Comparison of ENCODE assay signal across 13 cellular contexts in genomic region chr4:87502580-87503238, GRCh38. TPM values are rescaled to one million over a fixed set of nuclear protein-coding genes. Genes with fewer than 3 reads are reported as not detected.
A peak's percentile ranks its signal among the peaks of the same experiment; 100 is the strongest.
DNase-seq lines count a peak whose midpoint lies in the region; ATAC-seq and TF ChIP-seq lines count a peak whose summit lies in the region.
"Had no signal": no experiment of that assay in that cellular context is flagged by ENCODE, and none has a peak within 500 bp of the region (broad histone marks: within the 10 kb centered on the region; RNA-seq: fewer than 3 reads in every experiment).

No MANE protein-coding gene starts in this region.

- H3K4me3 ChIP-seq in right cardiac atrium (ENCODE audit: low read length) (no peak overlapping the region), tibial artery (no peak overlapping the region)
- no peak overlapping the region for H3K4me3 ChIP-seq in effector memory CD4-positive, alpha-beta T cell (ENCODE audit: insufficient read depth, low read depth, low read length, poor library complexity, severe bottlenecking)

- peaks cover 0 to 31% (median 6%) of the 10 kb centered on the region in 3 donors for H3K36me3 ChIP-seq in tibial artery
- no peaks in the 10 kb centered on the region for H3K36me3 ChIP-seq in effector memory CD4-positive, alpha-beta T cell (ENCODE audit: control insufficient read depth, insufficient read depth, low read length)

- H3K4me1 ChIP-seq in right cardiac atrium (ENCODE audit: control insufficient read depth, insufficient read depth, low read length), result peaks cover 5% of the 10 kb centered on the region
- H3K4me1 ChIP-seq in tibial artery, result peaks cover 0 to 78% (median 21%) of the 10 kb centered on the region in 4 donors
- no peaks in the 10 kb centered on the region for H3K4me1 ChIP-seq in effector memory CD4-positive, alpha-beta T cell (ENCODE audit: control insufficient read depth, insufficient read depth, low read length, poor library complexity, severe bottlenecking)

- intact Hi-C loops in right cardiac atrium (cut with DNase I) (no loop called here), tibial artery (cut with DNase I; ENCODE audit: low total_unique reads) (no loop called here)

- peak; percentile 48 to 64 for ATAC-seq in right cardiac atrium

- DNase-seq in NCI-H2171 treated with DMSO at 0.1 percent for 48 hours (lab: John Stamatoyannopoulos, UW), result peak; percentile 30
- DNase-seq in NCI-H2171 (lab: John Stamatoyannopoulos, UW), result no peak
- peak; percentile 74 for DNase-seq in astrocyte of the hippocampus (ENCODE audit: low read depth, low spot score)
- DNase-seq in right cardiac atrium, result no peak
- DNase-seq in tibial artery, result no peak
- DNase-seq in NCI-H187 treated with DMSO at 0.1 percent for 48 hours (lab: John Stamatoyannopoulos, UW), result no peak
- DNase-seq in NCI-H2107 treated with DMSO at 0.1 percent for 48 hours (lab: John Stamatoyannopoulos, UW; ENCODE audit: unreplicated experiment), result no peak
- DNase-seq in effector memory CD4-positive, alpha-beta T cell, result no peak
- DNase-seq: ACHN; mesendoderm; stimulated activated CD4-positive, alpha-beta T cell treated with anti-CD3 and anti-CD28 coated beads, Interleukin-2, amount 100 ng/mL, for 24 hours; trophoblast cell had no signal

- H3K27me3 ChIP-seq in right cardiac atrium (ENCODE audit: control insufficient read depth, insufficient read depth) (no peaks in the 10 kb centered on the region), tibial artery (no peaks in the 10 kb centered on the region)
- no peaks in the 10 kb centered on the region for H3K27me3 ChIP-seq in effector memory CD4-positive, alpha-beta T cell (replicated peaks; ENCODE audit: control insufficient read depth, insufficient read depth, low read length, poor library complexity, severe bottlenecking)

- no peak for TF ChIP-seq CTCF in tibial artery (IDR thresholded peaks at IDR 0.05)

- H3K27ac ChIP-seq in right cardiac atrium (ENCODE audit: low read length), result peak overlapping the region; percentile 32
- peak overlapping the region; percentile 25 to 54 for H3K27ac ChIP-seq in tibial artery
- H3K27ac ChIP-seq in effector memory CD4-positive, alpha-beta T cell (ENCODE audit: insufficient read depth, low read length, poor library complexity, severe bottlenecking), result no peak overlapping the region

- H3K9me3 ChIP-seq in right cardiac atrium (ENCODE audit: control insufficient read depth, low read length) (no peaks in the 10 kb centered on the region), tibial artery (no peaks in the 10 kb centered on the region)
- no peaks in the 10 kb centered on the region for H3K9me3 ChIP-seq in effector memory CD4-positive, alpha-beta T cell (ENCODE audit: control insufficient read depth, low read length)

RNA-seq across cellular contexts. Expression of gene SPARCL1, which starts 26.5 kb away (rescaled TPM):
- total RNA-seq in right cardiac atrium, result 100 to 1,000 TPM; 343 to 386 (median 355) TPM
- polyA plus RNA-seq in right cardiac atrium, result 492 TPM
- total RNA-seq: T-helper 2 cell treated with Interferon-gamma antibody and Interleukin-4, amounts not matched to agents 100 ng/mL and 5 ng/mL, for 36 hours had no signal

Comparison
In these comparisons a context has a peak if more than half of its experiments do, and no peak if none do; other contexts are left out.
1. DNase-seq: peak in NCI-H2171 treated with DMSO at 0.1 percent for 48 hours (single experiment) and astrocyte of the hippocampus (single experiment); none in NCI-H2171 (single experiment), right cardiac atrium (0 of 3), tibial artery (0 of 2), NCI-H187 treated with DMSO at 0.1 percent for 48 hours (single experiment), NCI-H2107 treated with DMSO at 0.1 percent for 48 hours (single experiment) and effector memory CD4-positive, alpha-beta T cell (0 of 3).